15 cellular contexts compared by ENCODE assay signal in genomic region chr6:35081426-35081851, GRCh38. TPM values are rescaled to one million over a fixed set of nuclear protein-coding genes. Genes with fewer than 3 reads are reported as not detected.
A peak's percentile ranks its signal among the peaks of the same experiment; 100 is the strongest.
DNase-seq lines count a peak whose midpoint lies in the region; ATAC-seq and TF ChIP-seq lines count a peak whose summit lies in the region.
"Had no signal": no experiment of that assay in that cellular context is flagged by ENCODE, and none has a peak within 500 bp of the region (broad histone marks: within the 10 kb centered on the region; RNA-seq: fewer than 3 reads in every experiment).

No MANE protein-coding gene starts in this region.

- H3K36me3 ChIP-seq in A673 (ENCODE audit: insufficient read depth, low read length, poor library complexity, severe bottlenecking) (peaks cover 13% of the 10 kb centered on the region), HUES6 (ENCODE audit: control insufficient read depth, insufficient read depth, low read length) (peaks cover 72% of the 10 kb centered on the region)

- H3K4me1 Mint-ChIP-seq in mesothelial cell of epicardium, result no peaks in the 10 kb centered on the region
- no peaks in the 10 kb centered on the region for H3K4me1 Mint-ChIP-seq in activated T-helper 17 cell treated with anti-CD3 and anti-CD28 coated beads, Interleukin-2, amount 50 U/mL, for 72 hours
- H3K4me1 Mint-ChIP-seq: B cell had no signal

- TF ChIP-seq CTCF in A673 (conservative IDR thresholded peaks at IDR 0.05; ENCODE audit: low read depth, low read length) (no peak), mesothelial cell of epicardium (IDR thresholded peaks at IDR 0.05; ENCODE audit: unreplicated experiment) (no peak)

- DNase-seq in A673 (ENCODE audit: low spot score) (peak; percentile 16), astrocyte of the hippocampus (ENCODE audit: low read depth, low spot score) (peak; percentile 57), mesothelial cell of epicardium (ENCODE audit: low spot score in 2 of 2, unreplicated experiment in 2 of 2) (no peak), NCI-H446 (lab: John Stamatoyannopoulos, UW) (no peak), cerebellar cortex (ENCODE audit: low spot score) (no peak), AG20443 (ENCODE audit: low spot score) (no peak)
- DNase-seq: activated CD4-positive, alpha-beta memory T cell treated with anti-CD3 and anti-CD28 coated beads for 36 hours; stimulated activated naive CD4-positive, alpha-beta T cell treated with Interleukin-2 at 50 U/mL for 16 hours had no signal

- no peak for ATAC-seq in activated T-helper 17 cell treated with anti-CD3 and anti-CD28 coated beads, Interleukin-2, amount 50 U/mL, for 72 hours (replicated peaks)
- ATAC-seq: body of pancreas had no signal

- intact Hi-C loops in A673 (cut with micrococcal nuclease; ENCODE audit: unreplicated experiment), result no loop called here

- H3K36me3 Mint-ChIP-seq in mesothelial cell of epicardium, result peaks cover 23% of the 10 kb centered on the region
- H3K36me3 Mint-ChIP-seq in activated T-helper 17 cell treated with anti-CD3 and anti-CD28 coated beads, Interleukin-2, amount 50 U/mL, for 72 hours (ENCODE audit: low read depth), result peaks cover 21% of the 10 kb centered on the region

- H3K9me3 ChIP-seq in A673 (ENCODE audit: low read depth, low read length, poor library complexity, severe bottlenecking) (no peaks in the 10 kb centered on the region), HUES6 (ENCODE audit: control insufficient read depth, insufficient read depth, low read depth, low read length) (no peaks in the 10 kb centered on the region)
- H3K9me3 ChIP-seq: body of pancreas had no signal

- H3K4me3 ChIP-seq in A673 (ENCODE audit: low read depth, low read length, poor library complexity, severe bottlenecking), result no peak overlapping the region
- no peak overlapping the region for H3K4me3 ChIP-seq in HUES6 (ENCODE audit: low read depth, low read length)
- H3K4me3 ChIP-seq: body of pancreas had no signal

- no peak overlapping the region for H3K27ac ChIP-seq in A673 (ENCODE audit: low read depth, low read length, poor library complexity, severe bottlenecking)
- H3K27ac ChIP-seq in HUES6 (ENCODE audit: low read depth, low read length), result peak overlapping the region; percentile 13; the same call in 1 of the 2 replicates
- H3K27ac ChIP-seq: body of pancreas had no signal

- CTCF ChIA-PET in A673 (lab: Charles Lee), result no interaction called here

- H3K27me3 ChIP-seq in A673 (replicated peaks; ENCODE audit: insufficient read depth, low read depth, low read length, poor library complexity) (no peaks in the 10 kb centered on the region), HUES6 (ENCODE audit: control insufficient read depth, insufficient read depth, low read length) (no peaks in the 10 kb centered on the region)
- H3K27me3 ChIP-seq: body of pancreas had no signal

- POLR2A ChIA-PET in A673 (lab: Charles Lee; ENCODE audit: low non-redundant PET), result interaction anchor here (0.5 kb wide), 1 partner anchor 189 kb away, joined by 4 read pairs; no protein-coding TSS in a partner anchor

- H3K9ac ChIP-seq in HUES6 (ENCODE audit: low read length), result no peak overlapping the region

- no peaks in the 10 kb centered on the region for H3K9me3 Mint-ChIP-seq in mesothelial cell of epicardium
- H3K9me3 Mint-ChIP-seq in activated T-helper 17 cell treated with anti-CD3 and anti-CD28 coated beads, Interleukin-2, amount 50 U/mL, for 72 hours, result no peaks in the 10 kb centered on the region
- H3K9me3 Mint-ChIP-seq: activated CD4-positive, alpha-beta memory T cell treated with anti-CD3 and anti-CD28 coated beads for 36 hours had no signal

- BruUV-seq in A673 (replicated peaks; lab: Mats Ljungman, UMichigan), result no TSS peak

- H3K27ac Mint-ChIP-seq in mesothelial cell of epicardium, result peak overlapping the region; percentile 47
- H3K27ac Mint-ChIP-seq in activated T-helper 17 cell treated with anti-CD3 and anti-CD28 coated beads, Interleukin-2, amount 50 U/mL, for 72 hours, result no peak overlapping the region
- H3K27ac Mint-ChIP-seq: activated CD4-positive, alpha-beta memory T cell treated with anti-CD3 and anti-CD28 coated beads for 36 hours; B cell had no signal

- H3K27me3 Mint-ChIP-seq in mesothelial cell of epicardium (ENCODE audit: low read depth), result no peaks in the 10 kb centered on the region
- H3K27me3 Mint-ChIP-seq in activated T-helper 17 cell treated with anti-CD3 and anti-CD28 coated beads, Interleukin-2, amount 50 U/mL, for 72 hours, result no peaks in the 10 kb centered on the region
- H3K27me3 Mint-ChIP-seq: activated CD4-positive, alpha-beta memory T cell treated with anti-CD3 and anti-CD28 coated beads for 36 hours; B cell had no signal

- H3K4me3 Mint-ChIP-seq in mesothelial cell of epicardium, result no peak overlapping the region
- no peak overlapping the region for H3K4me3 Mint-ChIP-seq in activated T-helper 17 cell treated with anti-CD3 and anti-CD28 coated beads, Interleukin-2, amount 50 U/mL, for 72 hours
- H3K4me3 Mint-ChIP-seq: activated CD4-positive, alpha-beta memory T cell treated with anti-CD3 and anti-CD28 coated beads for 36 hours; B cell had no signal

- H3K4me1 ChIP-seq in A673 (ENCODE audit: insufficient read depth, low read length, poor library complexity, severe bottlenecking), result peaks cover 8% of the 10 kb centered on the region
- peaks cover 22% of the 10 kb centered on the region for H3K4me1 ChIP-seq in HUES6 (ENCODE audit: control insufficient read depth, insufficient read depth, low read length)
- H3K4me1 ChIP-seq: body of pancreas had no signal

RNA-seq across cellular contexts. Expression of gene TCP11, which starts 59.7 kb away (rescaled TPM):
- total RNA-seq in A673 (2021) (not detected in 2 replicates), mesothelial cell of epicardium (0.20 to 0.24 TPM (median 0.20 TPM) in 3 replicates)
- not detected for total RNA-seq in activated T-helper 17 cell treated with anti-CD3 and anti-CD28 coated beads, Interleukin-2, amount 50 U/mL, for 72 hours
- total RNA-seq: activated CD4-positive, alpha-beta memory T cell treated with anti-CD3 and anti-CD28 coated beads for 36 hours; B cell; body of pancreas; fibroblast of villous mesenchyme; mononuclear cell; SK-MEL-5 had no signal

Comparison
In these comparisons a context has a peak if more than half of its experiments do, and no peak if none do; other contexts are left out.
1. DNase-seq: peak in A673 (single experiment) and astrocyte of the hippocampus (single experiment); none in mesothelial cell of epicardium (0 of 2), NCI-H446 (0 of 2), cerebellar cortex (single experiment) and AG20443 (single experiment).